ENCODE assay signal across 8 cellular contexts in the genomic region with DNA sequence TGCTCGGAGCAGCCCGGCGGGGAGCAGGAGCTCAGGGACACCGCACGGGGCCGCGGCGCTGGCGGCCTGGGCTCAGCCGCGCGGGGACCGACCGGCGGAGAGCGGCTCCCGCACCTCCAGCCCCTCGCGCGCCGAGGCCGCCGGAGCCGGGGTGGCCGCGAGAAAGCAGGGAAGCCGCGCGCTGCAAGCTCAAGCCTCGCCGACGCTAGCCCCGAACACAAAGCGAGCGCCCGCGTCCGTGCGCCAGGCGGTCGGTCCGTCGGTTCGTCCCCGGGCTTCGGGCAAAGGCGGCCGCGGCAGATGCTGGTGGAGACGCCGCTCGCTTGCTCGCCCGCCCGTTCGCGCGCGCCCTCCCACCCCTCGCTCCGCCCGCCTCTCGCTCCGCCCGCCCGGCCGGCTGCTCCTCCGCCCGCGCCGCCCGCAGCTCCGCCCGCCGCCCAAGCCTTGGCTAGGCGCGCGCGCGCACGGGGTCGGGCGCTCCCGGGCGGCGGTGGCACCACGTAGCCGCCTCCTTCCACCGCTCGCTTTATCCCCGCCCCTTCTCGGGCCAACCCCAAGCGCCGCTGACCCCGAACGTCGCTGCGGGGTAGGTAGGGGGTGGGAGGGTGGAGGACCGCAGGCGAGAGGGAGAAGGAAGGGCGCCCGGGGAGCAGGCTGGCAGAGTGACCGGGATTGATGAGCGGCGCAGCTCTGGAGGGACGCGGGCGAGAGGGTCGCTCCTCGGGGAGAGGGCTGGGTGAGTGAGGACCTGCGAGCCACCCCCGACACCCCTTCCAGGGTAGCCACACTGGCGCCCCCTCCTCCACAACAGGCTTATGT. TPM values are rescaled to one million over a fixed set of nuclear protein-coding genes. Genes with fewer than 3 reads are reported as not detected.
DNase-seq lines count a peak whose midpoint lies in the region; ATAC-seq and TF ChIP-seq lines count a peak whose summit lies in the region.

A gene (minus strand): TSS at position 325 of the 819 bp plus-strand sequence.

- in situ Hi-C loops in GM23248 (cut with MboI): loop anchor here (25.0 kb wide), 1 partner anchor 196 kb away; no protein-coding TSS in a partner anchor

- H3K4me3 Mint-ChIP-seq in activated naive CD8-positive, alpha-beta T cell treated with anti-CD3 and anti-CD28 coated beads for 36 hours: peak within 1 kb of the TSS; percentile 98

- H3K9me3 ChIP-seq in GM23248 (ENCODE audit: low read depth) (no peaks in the 10 kb centered on the region), Karpas-422 (ENCODE audit: low read length) (no peaks in the 10 kb centered on the region), ovary (no peaks in the 10 kb centered on the region), thoracic aorta (no peaks in the 10 kb centered on the region)

- TF ChIP-seq EP300 in ovary (IDR thresholded peaks at IDR 0.05): no peak

- H3K36me3 ChIP-seq in GM23248 (ENCODE audit: low read depth) (no peaks in the 10 kb centered on the region), Karpas-422 (ENCODE audit: insufficient read depth, low read length) (no peaks in the 10 kb centered on the region), ovary (no peaks in the 10 kb centered on the region), thoracic aorta (no peaks in the 10 kb centered on the region)

- H3K27ac ChIP-seq in GM23248 (peak within 1 kb of the TSS; percentile 64), Karpas-422 (ENCODE audit: low read length) (no peak within 1 kb of the TSS), ovary (peak within 1 kb of the TSS; percentile 85 to 88), thoracic aorta (peak within 1 kb of the TSS; percentile 77 to 83)

- H3K79me2 ChIP-seq in GM23248 (ENCODE audit: insufficient read depth) (peaks cover 36% of the 10 kb centered on the region), Karpas-422 (ENCODE audit: low read length) (no peaks in the 10 kb centered on the region)

- H3K36me3 Mint-ChIP-seq in activated naive CD8-positive, alpha-beta T cell treated with anti-CD3 and anti-CD28 coated beads for 36 hours: peaks cover 22% of the 10 kb centered on the region

- H3K9me2 ChIP-seq in GM23248 (ENCODE audit: insufficient read depth) (no peaks in the 10 kb centered on the region), Karpas-422 (replicated peaks; ENCODE audit: insufficient read depth, low read length) (no peaks in the 10 kb centered on the region)

- H3K9ac ChIP-seq in GM23248 (peak within 1 kb of the TSS; percentile 85), Karpas-422 (ENCODE audit: low read length) (0 out of 2 replicates have a peak within 1 kb of the TSS, but pooled peaks have one; percentile 17)

- H3K4me2 ChIP-seq in GM23248 (ENCODE audit: unreplicated experiment): peak within 1 kb of the TSS; percentile 94
- peak within 1 kb of the TSS; percentile 54 for H3K4me2 ChIP-seq in Karpas-422 (ENCODE audit: low read depth, low read length, poor library complexity, severe bottlenecking)

- no peak for TF ChIP-seq CTCF in ovary (IDR thresholded peaks at IDR 0.05)
- TF ChIP-seq CTCF in thoracic aorta (IDR thresholded peaks at IDR 0.05): no peak

- H3K4me1 Mint-ChIP-seq in activated naive CD8-positive, alpha-beta T cell treated with anti-CD3 and anti-CD28 coated beads for 36 hours: peaks cover 68% of the 10 kb centered on the region

- peaks cover 48% of the 10 kb centered on the region for H3K4me1 ChIP-seq in GM23248 (ENCODE audit: insufficient read depth)
- peaks cover 14% of the 10 kb centered on the region for H3K4me1 ChIP-seq in Karpas-422 (ENCODE audit: low read length)
- H3K4me1 ChIP-seq in ovary (ENCODE audit: insufficient read depth): peaks cover 13% of the 10 kb centered on the region
- H3K4me1 ChIP-seq in thoracic aorta (ENCODE audit: control insufficient read depth in 1 of 2, low read depth in 2 of 2): peaks cover 14 to 45% of the 10 kb centered on the region in 2 donors

- no peaks in the 10 kb centered on the region for H3K9me3 Mint-ChIP-seq in activated naive CD8-positive, alpha-beta T cell treated with anti-CD3 and anti-CD28 coated beads for 36 hours

- no peaks in the 10 kb centered on the region for H3K27me3 ChIP-seq in GM23248 (replicated peaks; ENCODE audit: insufficient read depth)
- no peaks in the 10 kb centered on the region; the same call in 1 of the 2 replicates for H3K27me3 ChIP-seq in Karpas-422 (ENCODE audit: low read length)
- no peaks in the 10 kb centered on the region for H3K27me3 ChIP-seq in ovary
- H3K27me3 ChIP-seq in thoracic aorta (replicated peaks; ENCODE audit: insufficient read depth): no peaks in the 10 kb centered on the region

- H3K4me3 ChIP-seq in GM23248 (peak within 1 kb of the TSS; percentile 99), Karpas-422 (ENCODE audit: low read length) (peak within 1 kb of the TSS; percentile 61; the same call in 1 of the 2 replicates), ovary (peak within 1 kb of the TSS; percentile 84), thoracic aorta (peak within 1 kb of the TSS; percentile 87)

- H4K20me1 ChIP-seq in GM23248 (ENCODE audit: insufficient read depth) (no peaks in the 10 kb centered on the region), Karpas-422 (ENCODE audit: insufficient read depth, low read depth, low read length) (no peaks in the 10 kb centered on the region)

- H3K27ac Mint-ChIP-seq in activated naive CD8-positive, alpha-beta T cell treated with anti-CD3 and anti-CD28 coated beads for 36 hours: peak within 1 kb of the TSS; percentile 66

- 0 to 3% methylated on average over 46 to 104 of the region's 113 CpGs for WGBS in GM23248 (ENCODE audit: low coverage in 1 of 2, low lambda C conversion rate in 2 of 2, missing lambda C conversion rate in 2 of 2), 2 experiments
- WGBS in ovary, 3 donors: 0% methylated on average over 56 to 113 of the region's 113 CpGs

- peak; percentile 56 for ATAC-seq in thoracic aorta (ENCODE audit: insufficient number of reproducible peaks, low FRiP score, low read depth)

- H2AFZ ChIP-seq in GM23248: peak within 1 kb of the TSS; percentile 89
- H2AFZ ChIP-seq in Karpas-422 (ENCODE audit: low read length): peak within 1 kb of the TSS; percentile 62; the same call in 1 of the 2 replicates

- peaks cover 4% of the 10 kb centered on the region for H3K27me3 Mint-ChIP-seq in activated naive CD8-positive, alpha-beta T cell treated with anti-CD3 and anti-CD28 coated beads for 36 hours

- peaks cover 46% of the 10 kb centered on the region for H3F3A ChIP-seq in GM23248 (ENCODE audit: insufficient read depth)

- DNase-seq in EL: peak; percentile 89
- DNase-seq in GM23248: peak; percentile 94
- peak; percentile 83 for DNase-seq in Karpas-422
- DNase-seq in SW480 (ENCODE audit: low spot score): peak; percentile 74
- peak; percentile 89 for DNase-seq in activated naive CD8-positive, alpha-beta T cell treated with anti-CD3 and anti-CD28 coated beads for 36 hours
- DNase-seq in head of caudate nucleus: peak; percentile 32 to 94 (median 86)
- peak; percentile 75 to 86 (median 83) for DNase-seq in ovary
- DNase-seq in thoracic aorta (ENCODE audit: low spot score): no peak

- intact Hi-C loops in head of caudate nucleus (cut with DNase I): loop anchor here (5.0 to 10.0 kb wide), 2 partner anchors 74 to 269 kb away; a partner anchor contains a TSS
- intact Hi-C loops in ovary (cut with DNase I): loop anchor here in 2 of 4 donors (2.0 to 10.0 kb wide), 3 partner anchors 94 to 191 kb away; no protein-coding TSS in a partner anchor

- no peak for TF ChIP-seq POLR2A in ovary (IDR thresholded peaks at IDR 0.05)

RNA-seq across cellular contexts. Expression of the gene that starts here (rescaled TPM):
- total RNA-seq in GM23248 (2014; rRNA removed; shearing (Covaris generic)): 61.9 and 69.6 TPM in 2 replicates
- 70.8 and 76.6 TPM in 2 replicates for polyA plus RNA-seq in GM23248 (2016; fragmentation: Nextera tagmentation; extraction: Ambion mirVana)
- 0.15 and 0.18 TPM in 2 replicates for total RNA-seq in Karpas-422 (2014; rRNA removed; shearing (Covaris generic); ENCODE audit: low replicate concordance)
- total RNA-seq in activated naive CD8-positive, alpha-beta T cell treated with anti-CD3 and anti-CD28 coated beads for 36 hours: 10 to 100 TPM; 12.3 to 13.7 TPM
- total RNA-seq in ovary: 10 to 100 TPM; 34.0 to 69.5 (median 48.2) TPM
- polyA plus RNA-seq in ovary: 10 to 100 TPM; 38.3 to 67.2 TPM
- total RNA-seq in thoracic aorta: 10 to 100 TPM in 1 of 2 donors, 1 to 10 TPM in 1; 7.7 to 11.4 TPM

Comparison
In these comparisons a context has a peak if more than half of its experiments do, and no peak if none do; other contexts are left out.
1. Peak in DNase-seq, H3K4me3 ChIP-seq, H3K9ac ChIP-seq and H3K4me2 ChIP-seq in Karpas-422; RNA of the gene not detected or under 1 TPM.